ENCODE assay signal across 11 cellular contexts in genomic region chrX:72274526-72274925, GRCh38. TPM values are rescaled to one million over a fixed set of nuclear protein-coding genes. Genes with fewer than 3 reads are reported as not detected.
DNase-seq lines count a peak whose midpoint lies in the region; ATAC-seq and TF ChIP-seq lines count a peak whose summit lies in the region.
"Had no signal": no experiment of that assay in that cellular context is flagged by ENCODE, and none has a peak within 500 bp of the region (broad histone marks: within the 10 kb centered on the region; RNA-seq: fewer than 3 reads in every experiment).

No MANE protein-coding gene starts in this region.

- TF ChIP-seq POLR2A in prostate gland (IDR thresholded peaks at IDR 0.05) (no peak), esophagus muscularis mucosa (IDR thresholded peaks at IDR 0.05; ENCODE audit: low read depth) (no peak)

- no peak for TF ChIP-seq EP300 in esophagus muscularis mucosa (IDR thresholded peaks at IDR 0.05)

- H3K36me3 ChIP-seq in RWPE2 (ENCODE audit: low read depth), result peaks cover 71% of the 10 kb centered on the region
- peaks cover 51% of the 10 kb centered on the region for H3K36me3 ChIP-seq in effector memory CD4-positive, alpha-beta T cell (ENCODE audit: control insufficient read depth, insufficient read depth, low read length)
- no peaks in the 10 kb centered on the region for H3K36me3 ChIP-seq in prostate gland
- H3K36me3 ChIP-seq in esophagus muscularis mucosa, result peaks cover 14 to 66% (median 58%) of the 10 kb centered on the region in 4 donors

- peak overlapping the region; percentile 87 for H3K4me3 Mint-ChIP-seq in T-helper 2 cell treated with Interferon-gamma antibody and Interleukin-4, amounts not matched to agents 5 μg/mL and 100 μg/mL, for 36 hours
- no peak overlapping the region for H3K4me3 Mint-ChIP-seq in CD14-positive monocyte

- TF ChIP-seq CTCF in RWPE2 (IDR thresholded peaks at IDR 0.05; ENCODE audit: poor library complexity, severe bottlenecking) (no peak), prostate gland (IDR thresholded peaks at IDR 0.05) (no peak), CD14-positive monocyte (IDR thresholded peaks at IDR 0.05) (no peak), esophagus muscularis mucosa (IDR thresholded peaks at IDR 0.05) (no peak)

- H3K4me1 ChIP-seq in RWPE2 (ENCODE audit: insufficient read depth, poor library complexity, severe bottlenecking) (peaks cover 42% of the 10 kb centered on the region), prostate gland (replicated peaks) (no peaks in the 10 kb centered on the region), esophagus muscularis mucosa (peaks cover 14 to 45% (median 23%) of the 10 kb centered on the region in 4 donors)
- peaks cover 29% of the 10 kb centered on the region for H3K4me1 ChIP-seq in effector memory CD4-positive, alpha-beta T cell (ENCODE audit: control insufficient read depth, insufficient read depth, low read length, poor library complexity, severe bottlenecking)

- 40% methylated on average over 5 of the region's 5 CpGs for WGBS in prostate gland
- WGBS in esophagus muscularis mucosa, result 83% methylated on average over 5 of the region's 5 CpGs

- H3K27ac ChIP-seq in RWPE2 (ENCODE audit: poor library complexity, severe bottlenecking), result peak overlapping the region; percentile 70
- H3K27ac ChIP-seq in effector memory CD4-positive, alpha-beta T cell (ENCODE audit: insufficient read depth, low read length, poor library complexity, severe bottlenecking), result peak overlapping the region; percentile 50
- peak overlapping the region; percentile 23 to 30 for H3K27ac ChIP-seq in prostate gland
- peak overlapping the region in 1 of 4 donors; percentile 14 for H3K27ac ChIP-seq in esophagus muscularis mucosa (replicated peaks in 1 of 4)
- H3K27ac ChIP-seq: WERI-Rb-1 had no signal

- peak overlapping the region; percentile 85 for H3K4me3 ChIP-seq in RWPE2 (ENCODE audit: severe bottlenecking)
- peak overlapping the region; percentile 10 for H3K4me3 ChIP-seq in effector memory CD4-positive, alpha-beta T cell (ENCODE audit: insufficient read depth, low read depth, low read length, poor library complexity, severe bottlenecking)
- no peak overlapping the region for H3K4me3 ChIP-seq in prostate gland
- no peak overlapping the region for H3K4me3 ChIP-seq in esophagus muscularis mucosa

- CTCF ChIA-PET in HEK293T (lab: Yijun Ruan, JAX), result interaction anchor here (1.1 kb wide), 1 partner anchor 29 kb away, joined by 4 read pairs; no protein-coding TSS in a partner anchor

- intact Hi-C loops in prostate gland (cut with DNase I) (no loop called here), CD14-positive monocyte (cut with micrococcal nuclease) (no loop called here), esophagus muscularis mucosa (cut with DNase I) (no loop called here)

- H3K4me1 Mint-ChIP-seq in T-helper 2 cell treated with Interferon-gamma antibody and Interleukin-4, amounts not matched to agents 5 μg/mL and 100 μg/mL, for 36 hours (ENCODE audit: low read depth), result peaks cover 32% of the 10 kb centered on the region
- peaks cover 19% of the 10 kb centered on the region for H3K4me1 Mint-ChIP-seq in CD14-positive monocyte

- H3K36me3 Mint-ChIP-seq in T-helper 2 cell treated with Interferon-gamma antibody and Interleukin-4, amounts not matched to agents 5 μg/mL and 100 μg/mL, for 36 hours (ENCODE audit: low read depth), result peaks cover 52% of the 10 kb centered on the region
- peaks cover 44 to 62% of the 10 kb centered on the region in 2 donors for H3K36me3 Mint-ChIP-seq in CD14-positive monocyte

- no peak for DNase-seq in T-helper 2 cell treated with Interferon-gamma antibody and Interleukin-4, amounts not matched to agents 5 μg/mL and 100 μg/mL, for 36 hours (ENCODE audit: low spot score)
- DNase-seq in T-helper 2 cell (no peak), RWPE2 (ENCODE audit: low spot score) (no peak), prostate gland (ENCODE audit: low spot score) (no peak), CD14-positive monocyte (ENCODE audit: low spot score) (no peak), esophagus muscularis mucosa (ENCODE audit: extremely low spot score) (no peak), HEK293T (ENCODE audit: extremely low spot score) (no peak)
- DNase-seq in effector memory CD4-positive, alpha-beta T cell, result no peak
- DNase-seq: erythroblast, WERI-Rb-1 had no signal

- H3K27me3 ChIP-seq in RWPE2 (ENCODE audit: insufficient read depth, poor library complexity, severe bottlenecking) (no peaks in the 10 kb centered on the region), prostate gland (replicated peaks; ENCODE audit: insufficient read depth) (no peaks in the 10 kb centered on the region), esophagus muscularis mucosa (no peaks in the 10 kb centered on the region)
- H3K27me3 ChIP-seq in effector memory CD4-positive, alpha-beta T cell (replicated peaks; ENCODE audit: control insufficient read depth, insufficient read depth, low read length, poor library complexity, severe bottlenecking), result no peaks in the 10 kb centered on the region

- no peaks in the 10 kb centered on the region for H3K9me3 Mint-ChIP-seq in T-helper 2 cell treated with Interferon-gamma antibody and Interleukin-4, amounts not matched to agents 5 μg/mL and 100 μg/mL, for 36 hours
- peaks cover 0 to 4% (median 0%) of the 10 kb centered on the region in 7 donors for H3K9me3 Mint-ChIP-seq in CD14-positive monocyte

- H3K27me3 Mint-ChIP-seq in T-helper 2 cell treated with Interferon-gamma antibody and Interleukin-4, amounts not matched to agents 5 μg/mL and 100 μg/mL, for 36 hours (ENCODE audit: low read depth), result peaks cover 8% of the 10 kb centered on the region
- peaks cover 0 to 11% (median 5%) of the 10 kb centered on the region in 3 donors for H3K27me3 Mint-ChIP-seq in CD14-positive monocyte (ENCODE audit: low read depth in 3 of 3)

- no peaks in the 10 kb centered on the region for H3K9me3 ChIP-seq in RWPE2 (ENCODE audit: severe bottlenecking)
- H3K9me3 ChIP-seq in effector memory CD4-positive, alpha-beta T cell (ENCODE audit: control insufficient read depth, low read length), result no peaks in the 10 kb centered on the region
- H3K9me3 ChIP-seq in prostate gland, result no peaks in the 10 kb centered on the region
- no peaks in the 10 kb centered on the region for H3K9me3 ChIP-seq in esophagus muscularis mucosa

- H3K27ac Mint-ChIP-seq in T-helper 2 cell treated with Interferon-gamma antibody and Interleukin-4, amounts not matched to agents 5 μg/mL and 100 μg/mL, for 36 hours, result peak overlapping the region; percentile 74
- H3K27ac Mint-ChIP-seq in CD14-positive monocyte, result peak overlapping the region in 2 of 7 donors; percentile 25 to 70

- POLR2A ChIA-PET in HEK293T (lab: Yijun Ruan, JAX), result interaction anchor here (0.7 to 2.9 kb wide), 2 partner anchors 9 to 11 kb away, joined by 3 to 28 read pairs; no protein-coding TSS in a partner anchor

- ATAC-seq in RWPE2 (ENCODE audit: low read depth), result no peak

TF ChIP-seq in HEK293T, 16 proteins besides CTCF, POLR2A, EP300 and RAD21:
- TF ChIP-seq FOXM1 (IDR thresholded peaks at IDR 0.05; ENCODE audit: borderline replicate concordance) (no peak), ELF4 (IDR thresholded peaks at IDR 0.05) (no peak), HDGF (IDR thresholded peaks at IDR 0.05; ENCODE audit: borderline replicate concordance) (no peak), TARDBP (IDR thresholded peaks at IDR 0.05) (no peak), ZNF384 (IDR thresholded peaks at IDR 0.05) (no peak), CTBP1 (IDR thresholded peaks at IDR 0.05; ENCODE audit: borderline replicate concordance) (no peak), BHLHE40 (IDR thresholded peaks at IDR 0.05; ENCODE audit: borderline replicate concordance) (no peak), SUZ12 (IDR thresholded peaks at IDR 0.05) (no peak), ARNT (IDR thresholded peaks at IDR 0.05) (no peak), SP1 (IDR thresholded peaks at IDR 0.05) (no peak), FOXK2 (IDR thresholded peaks at IDR 0.05) (no peak), FOXA1 (IDR thresholded peaks at IDR 0.05) (no peak), L3MBTL2 (conservative IDR thresholded peaks at IDR 0.05) (no peak), NFRKB (IDR thresholded peaks at IDR 0.05) (no peak), PKNOX1 (IDR thresholded peaks at IDR 0.05) (no peak), LEF1 (IDR thresholded peaks at IDR 0.05; ENCODE audit: borderline replicate concordance) (no peak)
TF ChIP-seq in HEK293T: peak in this region for 0.

RNA-seq across cellular contexts. Expression of gene RPS4X, which starts 2.5 kb away (rescaled TPM):
- total RNA-seq in prostate gland, result 1,000 to 10,000 TPM in 1 of 2 donors, 100 to 1,000 TPM in 1; 662 to 1,180 TPM
- polyA plus RNA-seq in CD14-positive monocyte, result 100 to 1,000 TPM; 275 to 281 TPM
- total RNA-seq in esophagus muscularis mucosa, result 1,000 to 10,000 TPM in 1 of 4 donors, 100 to 1,000 TPM in 3; 716 to 1,056 (median 798) TPM

RNA-seq across cellular contexts. Expression of gene CITED1, which starts 31.2 kb away (rescaled TPM):
- 100 to 1,000 TPM in 1 of 2 donors, 10 to 100 TPM in 1; 20.1 to 552 TPM for total RNA-seq in prostate gland
- under 1 TPM in 1 of 2 donors, not detected in 1; 0.36 TPM for polyA plus RNA-seq in CD14-positive monocyte
- total RNA-seq in esophagus muscularis mucosa, result 1 to 10 TPM in 2 of 4 donors, under 1 TPM in 2; 0.45 to 1.8 (median 1.2) TPM
- total RNA-seq: mucosa of gallbladder had no signal

RNA-seq across cellular contexts. Expression of gene ERCC6L, which starts 35.7 kb away (rescaled TPM):
- total RNA-seq in prostate gland, result under 1 TPM; 0.59 to 0.85 TPM
- polyA plus RNA-seq in CD14-positive monocyte, result under 1 TPM; 0.04 to 0.05 TPM
- under 1 TPM in 2 of 4 donors, not detected in 2; 0.06 to 0.13 TPM for total RNA-seq in esophagus muscularis mucosa

Comparison
In these comparisons a context has a peak if more than half of its experiments do, and no peak if none do; other contexts are left out.
1. H3K4me3 ChIP-seq: peak in RWPE2 (single experiment) and effector memory CD4-positive, alpha-beta T cell (single experiment); none in prostate gland (0 of 2) and esophagus muscularis mucosa (0 of 4).
2. RNA of gene CITED1, which starts 31.2 kb away (total RNA-seq): 20.1 to 552 TPM in prostate gland; 0.45 to 1.8 TPM in esophagus muscularis mucosa; every median in the first group is over 4 times any median in the second.